ENCODE assay signal across 8 cellular contexts in the genomic region with DNA sequence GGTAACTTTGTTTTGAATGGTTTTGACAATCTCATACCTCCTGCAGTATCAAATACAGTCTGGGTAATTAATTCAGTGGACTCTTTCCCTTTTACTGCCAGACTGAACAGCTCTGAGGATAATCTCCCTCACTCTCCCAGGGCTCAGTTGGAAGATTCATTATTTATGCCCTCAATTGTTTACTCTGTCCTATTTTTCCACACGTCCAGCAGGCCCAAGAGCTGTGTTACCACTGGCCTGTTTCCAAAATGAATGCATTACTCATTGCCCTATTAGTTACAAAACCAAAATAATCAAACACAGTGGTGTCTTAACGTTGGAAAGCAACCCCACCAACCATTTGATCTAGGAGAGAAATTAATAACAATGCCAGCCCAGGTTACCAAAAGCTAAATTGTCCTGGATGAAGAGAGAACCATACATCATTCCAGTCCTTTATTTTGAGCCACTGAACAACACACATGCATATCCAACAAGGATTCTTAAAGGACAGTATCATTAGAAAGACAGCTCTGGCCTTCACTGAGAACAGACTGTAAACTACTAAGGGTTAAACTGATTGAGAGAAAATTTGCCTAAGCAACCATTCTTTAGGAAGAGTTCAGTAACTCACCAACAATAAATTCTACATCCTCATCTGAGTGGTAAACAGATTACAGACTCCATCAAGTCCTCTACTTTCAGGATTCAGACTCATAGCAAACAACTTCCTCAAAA. TPM values are rescaled to one million over a fixed set of nuclear protein-coding genes. Genes with fewer than 3 reads are reported as not detected.
A peak's percentile ranks its signal among the peaks of the same experiment; 100 is the strongest.
DNase-seq lines count a peak whose midpoint lies in the region; ATAC-seq and TF ChIP-seq lines count a peak whose summit lies in the region.

No MANE protein-coding gene starts in this region.

- H3K27me3 ChIP-seq in BJ (ENCODE audit: control insufficient read depth, insufficient read depth, low read length) (no peaks in the 10 kb centered on the region), sigmoid colon (no peaks in the 10 kb centered on the region)

- H3K4me3 ChIP-seq in BJ (ENCODE audit: low read depth, low read length), result no peak overlapping the region
- H3K4me3 ChIP-seq in sigmoid colon, result no peak overlapping the region

- CTCF ChIA-PET in BJ (lab: Yijun Ruan, JAX), result interaction anchor here (0.9 to 2.1 kb wide), 4 partner anchors 45 to 145 kb away, joined by 3 to 9 read pairs (median 4); a partner anchor contains a TSS

- intact Hi-C loops in sigmoid colon (cut with DNase I), result loop anchor here (5.0 kb wide), 1 partner anchor 34 kb away; a partner anchor contains a TSS

- TF ChIP-seq CTCF in BJ (IDR thresholded peaks at IDR 0.05; ENCODE audit: insufficient read depth, low read depth, low read length) (no peak), VCaP (conservative IDR thresholded peaks at IDR 0.05) (no peak), sigmoid colon (IDR thresholded peaks at IDR 0.05) (no peak)

- 9 to 34% methylated on average over 2 of the region's 2 CpGs for WGBS in sigmoid colon, 2 donors

- ATAC-seq in GM21367 (IDR thresholded peaks at IDR 0.05; ENCODE audit: unreplicated experiment), result no peak

- H3K36me3 ChIP-seq in BJ (ENCODE audit: control insufficient read depth, insufficient read depth, low read length) (no peaks in the 10 kb centered on the region), sigmoid colon (peaks cover 0 to 9% (median 4%) of the 10 kb centered on the region in 4 donors)

- TF ChIP-seq POLR2A in sigmoid colon (IDR thresholded peaks at IDR 0.05), result no peak

- H3K27ac ChIP-seq in VCaP (peak overlapping the region; percentile 51), sigmoid colon (peak overlapping the region; percentile 67 to 88 (median 86))

- POLR2A ChIA-PET in BJ (lab: Charles Lee), result no interaction called here

- DNase-seq in BJ (ENCODE audit: low read depth) (peak; percentile 57), HuH-7 (ENCODE audit: low spot score) (peak; percentile 14), glomerular endothelial cell (ENCODE audit: extremely low read depth, low read depth, low spot score) (peak; percentile 72), sigmoid colon (no peak), cortex of kidney (lab: John Stamatoyannopoulos, UW) (no peak)
- no peak for DNase-seq in activated naive CD4-positive, alpha-beta T cell treated with Interleukin-2 at 50 U/mL for 16 hours

- H3K9me3 ChIP-seq in sigmoid colon, result no peaks in the 10 kb centered on the region

- peaks cover 0 to 53% (median 50%) of the 10 kb centered on the region in 4 donors for H3K4me1 ChIP-seq in sigmoid colon

- TF ChIP-seq EP300 in sigmoid colon (IDR thresholded peaks at IDR 0.05), result no peak

RNA-seq across cellular contexts. Expression of a gene that starts 34.5 kb away (rescaled TPM):
- polyA plus RNA-seq in BJ (2011; rRNA removed), result 4.4 and 5.2 TPM in 2 replicates
- polyA minus RNA-seq in BJ (2011; rRNA and poly(A)+ RNA removed), result 6.4 and 7.9 TPM in 2 replicates
- 39.8 and 42.0 TPM in 2 replicates for total RNA-seq in glomerular endothelial cell
- 10 to 100 TPM in 1 of 4 donors, 1 to 10 TPM in 3; 5.0 to 11.9 (median 7.2) TPM for total RNA-seq in sigmoid colon
- 10 to 100 TPM; 15.3 to 16.2 (median 15.6) TPM for polyA plus RNA-seq in sigmoid colon

RNA-seq across cellular contexts. Expression of a gene that starts 46.7 kb away (rescaled TPM):
- polyA plus RNA-seq in BJ (2011; rRNA removed) (57.2 and 84.1 TPM in 2 replicates), sigmoid colon (10 to 100 TPM; 27.0 to 43.2 (median 41.7) TPM)
- 35.9 and 64.5 TPM in 2 replicates for polyA minus RNA-seq in BJ (2011; rRNA and poly(A)+ RNA removed)
- total RNA-seq in glomerular endothelial cell (42.0 and 49.2 TPM in 2 replicates), sigmoid colon (10 to 100 TPM; 20.2 to 41.9 (median 30.3) TPM)

Comparison
In these comparisons a context has a peak if more than half of its experiments do, and no peak if none do; other contexts are left out.
1. DNase-seq: peak in BJ (single experiment), HuH-7 (single experiment) and glomerular endothelial cell (single experiment); none in sigmoid colon (single experiment), activated naive CD4-positive, alpha-beta T cell treated with Interleukin-2 at 50 U/mL for 16 hours (single experiment) and cortex of kidney (single experiment).